1 cellular context compared by ENCODE assay signal in the genomic region with DNA sequence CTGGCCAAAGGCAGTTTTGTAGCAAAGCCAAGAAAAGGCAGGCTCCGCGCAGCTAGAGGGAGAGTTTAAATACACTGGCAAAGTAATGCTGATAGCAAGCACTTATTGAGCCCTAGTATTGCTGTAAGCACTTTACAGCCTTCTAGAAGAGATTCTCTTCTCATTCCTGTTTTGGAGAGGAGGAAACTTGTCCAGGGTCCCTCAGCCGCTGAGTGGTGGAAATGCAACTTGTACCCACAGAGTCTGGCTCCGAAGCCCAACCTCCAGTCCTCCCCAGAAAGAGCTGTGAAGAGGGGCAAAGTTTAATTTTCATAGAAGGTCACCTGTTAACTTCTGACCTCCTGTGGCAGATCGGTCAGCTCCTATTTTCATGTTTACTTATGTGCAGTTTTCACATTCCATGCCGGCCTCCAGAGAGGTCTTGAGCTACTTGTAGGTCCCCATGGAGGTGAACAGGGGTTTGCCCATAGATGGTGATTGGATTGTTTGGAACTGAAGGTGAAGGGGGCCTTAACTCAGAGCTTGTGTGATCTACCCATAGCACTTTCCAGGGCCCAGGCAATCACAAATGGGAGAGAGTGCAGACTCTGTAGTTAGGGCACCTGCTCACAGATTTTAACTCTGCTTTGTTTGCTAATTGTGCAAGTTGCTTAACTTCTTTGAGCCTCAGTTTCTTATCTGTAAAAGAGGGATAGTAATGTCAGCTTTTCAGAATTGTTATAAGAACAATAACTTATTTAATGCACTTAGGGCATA.
TF ChIP-seq lines count a peak whose summit lies in the region.

No MANE protein-coding gene starts in this region.

TF ChIP-seq in HepG2, 621 proteins besides CTCF, POLR2A, EP300 and RAD21 (continued from another document and continues in another):
- TF ChIP-seq, protein P1, sequence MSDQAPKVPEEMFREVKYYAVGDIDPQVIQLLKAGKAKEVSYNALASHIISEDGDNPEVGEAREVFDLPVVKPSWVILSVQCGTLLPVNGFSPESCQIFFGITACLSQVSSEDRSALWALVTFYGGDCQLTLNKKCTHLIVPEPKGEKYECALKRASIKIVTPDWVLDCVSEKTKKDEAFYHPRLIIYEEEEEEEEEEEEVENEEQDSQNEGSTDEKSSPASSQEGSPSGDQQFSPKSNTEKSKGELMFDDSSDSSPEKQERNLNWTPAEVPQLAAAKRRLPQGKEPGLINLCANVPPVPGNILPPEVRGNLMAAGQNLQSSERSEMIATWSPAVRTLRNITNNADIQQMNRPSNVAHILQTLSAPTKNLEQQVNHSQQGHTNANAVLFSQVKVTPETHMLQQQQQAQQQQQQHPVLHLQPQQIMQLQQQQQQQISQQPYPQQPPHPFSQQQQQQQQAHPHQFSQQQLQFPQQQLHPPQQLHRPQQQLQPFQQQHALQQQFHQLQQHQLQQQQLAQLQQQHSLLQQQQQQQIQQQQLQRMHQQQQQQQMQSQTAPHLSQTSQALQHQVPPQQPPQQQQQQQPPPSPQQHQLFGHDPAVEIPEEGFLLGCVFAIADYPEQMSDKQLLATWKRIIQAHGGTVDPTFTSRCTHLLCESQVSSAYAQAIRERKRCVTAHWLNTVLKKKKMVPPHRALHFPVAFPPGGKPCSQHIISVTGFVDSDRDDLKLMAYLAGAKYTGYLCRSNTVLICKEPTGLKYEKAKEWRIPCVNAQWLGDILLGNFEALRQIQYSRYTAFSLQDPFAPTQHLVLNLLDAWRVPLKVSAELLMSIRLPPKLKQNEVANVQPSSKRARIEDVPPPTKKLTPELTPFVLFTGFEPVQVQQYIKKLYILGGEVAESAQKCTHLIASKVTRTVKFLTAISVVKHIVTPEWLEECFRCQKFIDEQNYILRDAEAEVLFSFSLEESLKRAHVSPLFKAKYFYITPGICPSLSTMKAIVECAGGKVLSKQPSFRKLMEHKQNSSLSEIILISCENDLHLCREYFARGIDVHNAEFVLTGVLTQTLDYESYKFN (CRISPR knock-in tag; conservative IDR thresholded peaks at IDR 0.05), result peak; percentile 62
- peak; percentile 64 for TF ChIP-seq ZNF430 (CRISPR knock-in tag; IDR thresholded peaks at IDR 0.05)
- TF ChIP-seq ATF7 (IDR thresholded peaks at IDR 0.05), result no peak
- TF ChIP-seq ATF7 (CRISPR knock-in tag; IDR thresholded peaks at IDR 0.05), result no peak
- 0 out of 2 replicates have a peak, but pooled peaks have one; percentile 30 for TF ChIP-seq ZNF331 (CRISPR knock-in tag; IDR thresholded peaks at IDR 0.05)
- no peak for TF ChIP-seq CREB1 (IDR thresholded peaks at IDR 0.05)
- TF ChIP-seq CREB1 (CRISPR knock-in tag; IDR thresholded peaks at IDR 0.05), result no peak
- 0 out of 2 replicates have a peak, but pooled peaks have one; percentile 29 for TF ChIP-seq TARDBP (CRISPR knock-in tag; IDR thresholded peaks at IDR 0.05)
- TF ChIP-seq NONO (IDR thresholded peaks at IDR 0.05), result no peak
- no peak for TF ChIP-seq NONO (CRISPR knock-in tag; conservative IDR thresholded peaks at IDR 0.05)
- TF ChIP-seq SRF (IDR thresholded peaks at IDR 0.05; ENCODE audit: low read depth, low read length), result peak; percentile 42; the same call in 1 of the 2 replicates
- TF ChIP-seq, protein P2, sequence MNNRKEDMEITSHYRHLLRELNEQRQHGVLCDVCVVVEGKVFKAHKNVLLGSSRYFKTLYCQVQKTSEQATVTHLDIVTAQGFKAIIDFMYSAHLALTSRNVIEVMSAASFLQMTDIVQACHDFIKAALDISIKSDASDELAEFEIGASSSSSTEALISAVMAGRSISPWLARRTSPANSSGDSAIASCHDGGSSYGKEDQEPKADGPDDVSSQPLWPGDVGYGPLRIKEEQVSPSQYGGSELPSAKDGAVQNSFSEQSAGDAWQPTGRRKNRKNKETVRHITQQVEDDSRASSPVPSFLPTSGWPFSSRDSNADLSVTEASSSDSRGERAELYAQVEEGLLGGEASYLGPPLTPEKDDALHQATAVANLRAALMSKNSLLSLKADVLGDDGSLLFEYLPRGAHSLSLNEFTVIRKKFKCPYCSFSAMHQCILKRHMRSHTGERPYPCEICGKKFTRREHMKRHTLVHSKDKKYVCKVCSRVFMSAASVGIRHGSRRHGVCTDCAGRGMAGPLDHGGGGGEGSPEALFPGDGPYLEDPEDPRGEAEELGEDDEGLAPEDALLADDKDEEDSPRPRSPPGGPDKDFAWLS (CRISPR knock-in tag; IDR thresholded peaks at IDR 0.05; ENCODE audit: borderline replicate concordance), result no peak
- no peak for TF ChIP-seq STAT5B (CRISPR knock-in tag; IDR thresholded peaks at IDR 0.05)
- TF ChIP-seq ZNF747 (CRISPR knock-in tag; IDR thresholded peaks at IDR 0.05; ENCODE audit: borderline replicate concordance), result no peak
- TF ChIP-seq TOE1 (CRISPR knock-in tag; IDR thresholded peaks at IDR 0.05), result no peak
- TF ChIP-seq, protein P3, sequence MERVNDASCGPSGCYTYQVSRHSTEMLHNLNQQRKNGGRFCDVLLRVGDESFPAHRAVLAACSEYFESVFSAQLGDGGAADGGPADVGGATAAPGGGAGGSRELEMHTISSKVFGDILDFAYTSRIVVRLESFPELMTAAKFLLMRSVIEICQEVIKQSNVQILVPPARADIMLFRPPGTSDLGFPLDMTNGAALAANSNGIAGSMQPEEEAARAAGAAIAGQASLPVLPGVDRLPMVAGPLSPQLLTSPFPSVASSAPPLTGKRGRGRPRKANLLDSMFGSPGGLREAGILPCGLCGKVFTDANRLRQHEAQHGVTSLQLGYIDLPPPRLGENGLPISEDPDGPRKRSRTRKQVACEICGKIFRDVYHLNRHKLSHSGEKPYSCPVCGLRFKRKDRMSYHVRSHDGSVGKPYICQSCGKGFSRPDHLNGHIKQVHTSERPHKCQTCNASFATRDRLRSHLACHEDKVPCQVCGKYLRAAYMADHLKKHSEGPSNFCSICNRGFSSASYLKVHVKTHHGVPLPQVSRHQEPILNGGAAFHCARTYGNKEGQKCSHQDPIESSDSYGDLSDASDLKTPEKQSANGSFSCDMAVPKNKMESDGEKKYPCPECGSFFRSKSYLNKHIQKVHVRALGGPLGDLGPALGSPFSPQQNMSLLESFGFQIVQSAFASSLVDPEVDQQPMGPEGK (CRISPR knock-in tag; IDR thresholded peaks at IDR 0.05), result peak; percentile 45; the same call in 1 of the 2 replicates
- TF ChIP-seq NCOA2 (CRISPR knock-in tag; IDR thresholded peaks at IDR 0.05), result peak; percentile 33; the same call in 1 of the 2 replicates
- no peak for TF ChIP-seq ZNF567 (CRISPR knock-in tag; IDR thresholded peaks at IDR 0.05; ENCODE audit: borderline replicate concordance)
- no peak for TF ChIP-seq ZNF652 (CRISPR knock-in tag; IDR thresholded peaks at IDR 0.05; ENCODE audit: borderline replicate concordance, low read depth)
- no peak for TF ChIP-seq GATAD1 (CRISPR knock-in tag; IDR thresholded peaks at IDR 0.05)
- TF ChIP-seq, protein P4, sequence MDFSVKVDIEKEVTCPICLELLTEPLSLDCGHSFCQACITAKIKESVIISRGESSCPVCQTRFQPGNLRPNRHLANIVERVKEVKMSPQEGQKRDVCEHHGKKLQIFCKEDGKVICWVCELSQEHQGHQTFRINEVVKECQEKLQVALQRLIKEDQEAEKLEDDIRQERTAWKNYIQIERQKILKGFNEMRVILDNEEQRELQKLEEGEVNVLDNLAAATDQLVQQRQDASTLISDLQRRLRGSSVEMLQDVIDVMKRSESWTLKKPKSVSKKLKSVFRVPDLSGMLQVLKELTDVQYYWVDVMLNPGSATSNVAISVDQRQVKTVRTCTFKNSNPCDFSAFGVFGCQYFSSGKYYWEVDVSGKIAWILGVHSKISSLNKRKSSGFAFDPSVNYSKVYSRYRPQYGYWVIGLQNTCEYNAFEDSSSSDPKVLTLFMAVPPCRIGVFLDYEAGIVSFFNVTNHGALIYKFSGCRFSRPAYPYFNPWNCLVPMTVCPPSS (IDR thresholded peaks at IDR 0.05), result no peak
- TF ChIP-seq NR2F1 (CRISPR knock-in tag; IDR thresholded peaks at IDR 0.05), result peak; percentile 20 to 73; a peak in 2 of 4 replicates
- TF ChIP-seq CC2D1A (CRISPR knock-in tag; IDR thresholded peaks at IDR 0.05), result no peak
- TF ChIP-seq, protein P5, sequence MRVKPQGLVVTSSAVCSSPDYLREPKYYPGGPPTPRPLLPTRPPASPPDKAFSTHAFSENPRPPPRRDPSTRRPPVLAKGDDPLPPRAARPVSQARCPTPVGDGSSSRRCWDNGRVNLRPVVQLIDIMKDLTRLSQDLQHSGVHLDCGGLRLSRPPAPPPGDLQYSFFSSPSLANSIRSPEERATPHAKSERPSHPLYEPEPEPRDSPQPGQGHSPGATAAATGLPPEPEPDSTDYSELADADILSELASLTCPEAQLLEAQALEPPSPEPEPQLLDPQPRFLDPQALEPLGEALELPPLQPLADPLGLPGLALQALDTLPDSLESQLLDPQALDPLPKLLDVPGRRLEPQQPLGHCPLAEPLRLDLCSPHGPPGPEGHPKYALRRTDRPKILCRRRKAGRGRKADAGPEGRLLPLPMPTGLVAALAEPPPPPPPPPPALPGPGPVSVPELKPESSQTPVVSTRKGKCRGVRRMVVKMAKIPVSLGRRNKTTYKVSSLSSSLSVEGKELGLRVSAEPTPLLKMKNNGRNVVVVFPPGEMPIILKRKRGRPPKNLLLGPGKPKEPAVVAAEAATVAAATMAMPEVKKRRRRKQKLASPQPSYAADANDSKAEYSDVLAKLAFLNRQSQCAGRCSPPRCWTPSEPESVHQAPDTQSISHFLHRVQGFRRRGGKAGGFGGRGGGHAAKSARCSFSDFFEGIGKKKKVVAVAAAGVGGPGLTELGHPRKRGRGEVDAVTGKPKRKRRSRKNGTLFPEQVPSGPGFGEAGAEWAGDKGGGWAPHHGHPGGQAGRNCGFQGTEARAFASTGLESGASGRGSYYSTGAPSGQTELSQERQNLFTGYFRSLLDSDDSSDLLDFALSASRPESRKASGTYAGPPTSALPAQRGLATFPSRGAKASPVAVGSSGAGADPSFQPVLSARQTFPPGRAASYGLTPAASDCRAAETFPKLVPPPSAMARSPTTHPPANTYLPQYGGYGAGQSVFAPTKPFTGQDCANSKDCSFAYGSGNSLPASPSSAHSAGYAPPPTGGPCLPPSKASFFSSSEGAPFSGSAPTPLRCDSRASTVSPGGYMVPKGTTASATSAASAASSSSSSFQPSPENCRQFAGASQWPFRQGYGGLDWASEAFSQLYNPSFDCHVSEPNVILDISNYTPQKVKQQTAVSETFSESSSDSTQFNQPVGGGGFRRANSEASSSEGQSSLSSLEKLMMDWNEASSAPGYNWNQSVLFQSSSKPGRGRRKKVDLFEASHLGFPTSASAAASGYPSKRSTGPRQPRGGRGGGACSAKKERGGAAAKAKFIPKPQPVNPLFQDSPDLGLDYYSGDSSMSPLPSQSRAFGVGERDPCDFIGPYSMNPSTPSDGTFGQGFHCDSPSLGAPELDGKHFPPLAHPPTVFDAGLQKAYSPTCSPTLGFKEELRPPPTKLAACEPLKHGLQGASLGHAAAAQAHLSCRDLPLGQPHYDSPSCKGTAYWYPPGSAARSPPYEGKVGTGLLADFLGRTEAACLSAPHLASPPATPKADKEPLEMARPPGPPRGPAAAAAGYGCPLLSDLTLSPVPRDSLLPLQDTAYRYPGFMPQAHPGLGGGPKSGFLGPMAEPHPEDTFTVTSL (CRISPR knock-in tag; IDR thresholded peaks at IDR 0.05; ENCODE audit: borderline replicate concordance), result 0 out of 2 replicates have a peak, but pooled peaks have one; percentile 50
- no peak for TF ChIP-seq U2AF2 (IDR thresholded peaks at IDR 0.05; ENCODE audit: low read depth, low read length)
- TF ChIP-seq ZNF552 (CRISPR knock-in tag; IDR thresholded peaks at IDR 0.05; ENCODE audit: borderline replicate concordance), result no peak
- TF ChIP-seq ZNF782 (CRISPR knock-in tag; IDR thresholded peaks at IDR 0.05; ENCODE audit: borderline replicate concordance), result no peak
- TF ChIP-seq KLF11 (CRISPR knock-in tag; IDR thresholded peaks at IDR 0.05), result no peak
- TF ChIP-seq, protein P6, sequence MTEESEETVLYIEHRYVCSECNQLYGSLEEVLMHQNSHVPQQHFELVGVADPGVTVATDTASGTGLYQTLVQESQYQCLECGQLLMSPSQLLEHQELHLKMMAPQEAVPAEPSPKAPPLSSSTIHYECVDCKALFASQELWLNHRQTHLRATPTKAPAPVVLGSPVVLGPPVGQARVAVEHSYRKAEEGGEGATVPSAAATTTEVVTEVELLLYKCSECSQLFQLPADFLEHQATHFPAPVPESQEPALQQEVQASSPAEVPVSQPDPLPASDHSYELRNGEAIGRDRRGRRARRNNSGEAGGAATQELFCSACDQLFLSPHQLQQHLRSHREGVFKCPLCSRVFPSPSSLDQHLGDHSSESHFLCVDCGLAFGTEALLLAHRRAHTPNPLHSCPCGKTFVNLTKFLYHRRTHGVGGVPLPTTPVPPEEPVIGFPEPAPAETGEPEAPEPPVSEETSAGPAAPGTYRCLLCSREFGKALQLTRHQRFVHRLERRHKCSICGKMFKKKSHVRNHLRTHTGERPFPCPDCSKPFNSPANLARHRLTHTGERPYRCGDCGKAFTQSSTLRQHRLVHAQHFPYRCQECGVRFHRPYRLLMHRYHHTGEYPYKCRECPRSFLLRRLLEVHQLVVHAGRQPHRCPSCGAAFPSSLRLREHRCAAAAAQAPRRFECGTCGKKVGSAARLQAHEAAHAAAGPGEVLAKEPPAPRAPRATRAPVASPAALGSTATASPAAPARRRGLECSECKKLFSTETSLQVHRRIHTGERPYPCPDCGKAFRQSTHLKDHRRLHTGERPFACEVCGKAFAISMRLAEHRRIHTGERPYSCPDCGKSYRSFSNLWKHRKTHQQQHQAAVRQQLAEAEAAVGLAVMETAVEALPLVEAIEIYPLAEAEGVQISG (CRISPR knock-in tag; IDR thresholded peaks at IDR 0.05), result no peak
- TF ChIP-seq, protein P7, sequence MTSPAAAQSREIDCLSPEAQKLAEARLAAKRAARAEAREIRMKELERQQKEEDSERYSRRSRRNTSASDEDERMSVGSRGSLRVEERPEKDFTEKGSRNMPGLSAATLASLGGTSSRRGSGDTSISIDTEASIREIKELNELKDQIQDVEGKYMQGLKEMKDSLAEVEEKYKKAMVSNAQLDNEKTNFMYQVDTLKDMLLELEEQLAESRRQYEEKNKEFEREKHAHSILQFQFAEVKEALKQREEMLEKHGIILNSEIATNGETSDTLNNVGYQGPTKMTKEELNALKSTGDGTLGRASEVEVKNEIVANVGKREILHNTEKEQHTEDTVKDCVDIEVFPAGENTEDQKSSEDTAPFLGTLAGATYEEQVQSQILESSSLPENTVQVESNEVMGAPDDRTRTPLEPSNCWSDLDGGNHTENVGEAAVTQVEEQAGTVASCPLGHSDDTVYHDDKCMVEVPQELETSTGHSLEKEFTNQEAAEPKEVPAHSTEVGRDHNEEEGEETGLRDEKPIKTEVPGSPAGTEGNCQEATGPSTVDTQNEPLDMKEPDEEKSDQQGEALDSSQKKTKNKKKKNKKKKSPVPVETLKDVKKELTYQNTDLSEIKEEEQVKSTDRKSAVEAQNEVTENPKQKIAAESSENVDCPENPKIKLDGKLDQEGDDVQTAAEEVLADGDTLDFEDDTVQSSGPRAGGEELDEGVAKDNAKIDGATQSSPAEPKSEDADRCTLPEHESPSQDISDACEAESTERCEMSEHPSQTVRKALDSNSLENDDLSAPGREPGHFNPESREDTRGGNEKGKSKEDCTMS (CRISPR knock-in tag; conservative IDR thresholded peaks at IDR 0.05), result no peak
